ENCODE assay signal across 18 cellular contexts in the genomic region with DNA sequence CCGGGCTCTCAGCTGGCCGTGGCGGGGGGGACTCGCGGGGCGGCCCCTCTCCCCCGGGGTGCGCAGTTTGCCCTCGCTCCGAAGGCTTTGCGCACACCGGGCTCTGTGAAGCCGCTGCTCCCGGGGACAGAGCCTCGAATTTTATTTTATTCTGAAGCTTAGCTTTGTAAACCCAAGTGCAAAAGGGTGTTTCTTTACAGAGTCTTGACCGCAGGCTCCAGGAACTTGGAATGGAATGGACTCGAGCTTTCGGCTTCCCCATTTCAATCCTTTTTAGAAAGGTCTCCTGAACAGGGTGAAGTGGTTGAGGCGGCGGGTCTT. TPM values are rescaled to one million over a fixed set of nuclear protein-coding genes. Genes with fewer than 3 reads are reported as not detected.
"Had no signal": no experiment of that assay in that cellular context is flagged by ENCODE, and none has a peak within 500 bp of the region (broad histone marks: within the 10 kb centered on the region; RNA-seq: fewer than 3 reads in every experiment).

No MANE protein-coding gene starts in this region.

- H3K27ac ChIP-seq: neutrophil, transverse colon, VCaP had no signal

- H3K4me2 ChIP-seq: smooth muscle cell had no signal

- H3K36me3 ChIP-seq: neutrophil, transverse colon had no signal

- H3K9me3 ChIP-seq: transverse colon had no signal

- H3K4me3 ChIP-seq: smooth muscle cell, transverse colon had no signal

- H3K4me1 Mint-ChIP-seq: activated T-helper 17 cell treated with anti-CD3 and anti-CD28 coated beads, Interleukin-2, amount 50 U/mL, for 72 hours had no signal

- H3K36me3 Mint-ChIP-seq: mesothelial cell of epicardium had no signal

- H3K4me3 Mint-ChIP-seq: activated CD4-positive, alpha-beta T cell treated with anti-CD3 and anti-CD28 coated beads for 36 hours; activated naive CD4-positive, alpha-beta T cell treated with anti-CD3 and anti-CD28 coated beads for 36 hours; activated T-helper 17 cell treated with anti-CD3 and anti-CD28 coated beads, Interleukin-2, amount 50 U/mL, for 72 hours; mesothelial cell of epicardium had no signal

- DNase-seq: activated naive CD4-positive, alpha-beta T cell treated with anti-CD3 and anti-CD28 coated beads for 36 hours; cortex of kidney; effector memory CD8-positive, alpha-beta T cell; stimulated activated CD4-positive, alpha-beta T cell treated with anti-CD3 and anti-CD28 coated beads, Interleukin-1b, Interleukin-23, amount 100 ng/mL, for 48 hours; stimulated activated naive B cell treated with anti-CD40 and anti-IgM and Interleukin-4, amounts not matched to agents 10 μg/mL and 1 μg/mL and 100 μg/mL, for 72 hours; substantia nigra; T1000; transverse colon had no signal

- H3K9me3 Mint-ChIP-seq: activated T-helper 17 cell treated with anti-CD3 and anti-CD28 coated beads, Interleukin-2, amount 50 U/mL, for 72 hours; effector memory CD8-positive, alpha-beta T cell had no signal

- H3K27ac Mint-ChIP-seq: activated CD4-positive, alpha-beta T cell treated with anti-CD3 and anti-CD28 coated beads for 36 hours; activated naive CD4-positive, alpha-beta T cell treated with anti-CD3 and anti-CD28 coated beads for 36 hours; activated T-helper 17 cell treated with anti-CD3 and anti-CD28 coated beads, Interleukin-2, amount 50 U/mL, for 72 hours; effector memory CD8-positive, alpha-beta T cell; mesothelial cell of epicardium; stimulated activated naive B cell treated with anti-CD40 and anti-IgM and Interleukin-4, amounts not matched to agents 10 μg/mL and 1 μg/mL and 100 μg/mL, for 72 hours had no signal

RNA-seq across cellular contexts. Expression of gene GALR1, which starts 2.0 kb away (rescaled TPM):
- total RNA-seq: activated CD4-positive, alpha-beta T cell treated with anti-CD3 and anti-CD28 coated beads for 36 hours; activated naive CD4-positive, alpha-beta T cell treated with anti-CD3 and anti-CD28 coated beads for 36 hours; activated T-helper 17 cell treated with anti-CD3 and anti-CD28 coated beads, Interleukin-2, amount 50 U/mL, for 72 hours; epithelial cell of proximal tubule; kidney epithelial cell; lower leg skin; mesothelial cell of epicardium; myocyte; smooth muscle cell had no signal
- polyA plus RNA-seq: smooth muscle cell had no signal
